In genomic region chr5:131389096-131389868, GRCh38 we compare ENCODE assay signal across 15 cellular contexts.
DNase-seq lines count a peak whose midpoint lies in the region; ATAC-seq lines count a peak whose summit lies in the region.
"Had no signal": no experiment of that assay in that cellular context is flagged by ENCODE, and none has a peak within 500 bp of the region (broad histone marks: within the 10 kb centered on the region; RNA-seq: fewer than 3 reads in every experiment).

No MANE protein-coding gene starts in this region.

- H2BK12ac ChIP-seq in trophoblast cell (ENCODE audit: low read length) = no peak overlapping the region

- H2AFZ ChIP-seq in trophoblast cell (ENCODE audit: insufficient read depth, low read length, poor library complexity) = no peak overlapping the region

- H3K27me3 Mint-ChIP-seq in activated naive CD4-positive, alpha-beta T cell treated with anti-CD3 and anti-CD28 coated beads, Interleukin-2, amount 10 ng/mL, durations not matched to agents 7 days and 5 days = no peaks in the 10 kb centered on the region

- peaks cover 70% of the 10 kb centered on the region for H3K4me1 Mint-ChIP-seq in activated naive CD4-positive, alpha-beta T cell treated with anti-CD3 and anti-CD28 coated beads, Interleukin-2, amount 10 ng/mL, durations not matched to agents 7 days and 5 days

- no peaks in the 10 kb centered on the region for H3K9me3 Mint-ChIP-seq in activated naive CD4-positive, alpha-beta T cell treated with anti-CD3 and anti-CD28 coated beads, Interleukin-2, amount 10 ng/mL, durations not matched to agents 7 days and 5 days
- H3K9me3 Mint-ChIP-seq: H9 had no signal

- no peak overlapping the region for H4K91ac ChIP-seq in trophoblast cell (ENCODE audit: low read depth, low read length)

- no peak overlapping the region for H3K18ac ChIP-seq in trophoblast cell (ENCODE audit: low read length)

- no peak for DNase-seq in activated naive CD4-positive, alpha-beta T cell treated with anti-CD3 and anti-CD28 coated beads, Interleukin-2, amount 10 ng/mL, durations not matched to agents 7 days and 5 days
- no peak for DNase-seq in activated naive CD4-positive, alpha-beta T cell treated with Interleukin-2 at 50 U/mL for 16 hours
- DNase-seq in activated naive CD4-positive, alpha-beta T cell treated with anti-CD3 and anti-CD28 coated beads, Interleukin-2, amount 50 U/mL, for 16 hours = peak; percentile 33
- no peak for DNase-seq in stimulated activated naive CD8-positive, alpha-beta T cell treated with anti-CD3 and anti-CD28 coated beads, Interleukin-15, Interleukin-2, amounts not matched to agents 100 U/mL and 50 U/mL, for 24 hours
- no peak for DNase-seq in NCI-H1417 (lab: John Stamatoyannopoulos, UW)
- no peak for DNase-seq in trophoblast cell
- DNase-seq: H9, mesendoderm, MV-4-11, NCI-H526, psoas muscle, SHP77, tibial artery had no signal

- no peak overlapping the region for H3K4me3 Mint-ChIP-seq in activated naive CD4-positive, alpha-beta T cell treated with anti-CD3 and anti-CD28 coated beads, Interleukin-2, amount 10 ng/mL, durations not matched to agents 7 days and 5 days
- H3K4me3 Mint-ChIP-seq: H9 had no signal

- CTCF ChIA-PET in activated naive CD4-positive, alpha-beta T cell treated with anti-CD3 and anti-CD28 coated beads, Interleukin-2, amount 10 ng/mL, durations not matched to agents 7 days and 5 days (lab: Charles Lee) = no interaction called here

- peaks cover 8 to 11% of the 10 kb centered on the region in 2 experiments for H3K36me3 ChIP-seq in trophoblast cell (ENCODE audit: control insufficient read depth in 1 of 2, insufficient read depth in 2 of 2, low read length in 2 of 2)

- no CpG with 5 or more reads among the region's 4 CpGs for WGBS in trophoblast cell (ENCODE audit: extremely low coverage, insufficient coverage, insufficient read length)

- no peak overlapping the region for H3K9ac ChIP-seq in trophoblast cell (ENCODE audit: low read length)

- H4K8ac ChIP-seq in trophoblast cell (ENCODE audit: low read depth, low read length) = no peak overlapping the region

- peak overlapping the region; percentile 76 for H3K27ac Mint-ChIP-seq in activated naive CD4-positive, alpha-beta T cell treated with anti-CD3 and anti-CD28 coated beads, Interleukin-2, amount 10 ng/mL, durations not matched to agents 7 days and 5 days

- no peak overlapping the region for H3K14ac ChIP-seq in trophoblast cell (ENCODE audit: low read length)

- no peak overlapping the region for H2BK120ac ChIP-seq in trophoblast cell (ENCODE audit: insufficient read depth, low read length, poor library complexity)

- no peak overlapping the region for H3K27ac ChIP-seq in trophoblast cell (ENCODE audit: low read depth, low read length)
- H3K27ac ChIP-seq: psoas muscle, tibial artery had no signal

- H3K36me3 Mint-ChIP-seq in activated naive CD4-positive, alpha-beta T cell treated with anti-CD3 and anti-CD28 coated beads, Interleukin-2, amount 10 ng/mL, durations not matched to agents 7 days and 5 days = peaks cover 71% of the 10 kb centered on the region

- no peak overlapping the region for H3K23ac ChIP-seq in trophoblast cell (ENCODE audit: low read length)

- no peak overlapping the region for H2AK5ac ChIP-seq in trophoblast cell (ENCODE audit: low read length)

- no peaks in the 10 kb centered on the region for H3K79me1 ChIP-seq in trophoblast cell (ENCODE audit: low read length)

- H3K4ac ChIP-seq in trophoblast cell (ENCODE audit: low read depth, low read length) = no peak overlapping the region

- ATAC-seq in HG02678 (IDR thresholded peaks at IDR 0.05; ENCODE audit: unreplicated experiment) (peak; percentile 46), HG03280 (IDR thresholded peaks at IDR 0.05; ENCODE audit: unreplicated experiment) (no peak)
- peak; percentile 47 for ATAC-seq in stimulated activated naive CD8-positive, alpha-beta T cell treated with anti-CD3 and anti-CD28 coated beads, Interleukin-15, Interleukin-2, amounts not matched to agents 100 U/mL and 50 U/mL, for 24 hours
- ATAC-seq: psoas muscle had no signal

- no peak overlapping the region for H3K4me2 ChIP-seq in trophoblast cell (ENCODE audit: low read length)

- H4K12ac ChIP-seq in trophoblast cell (ENCODE audit: low read depth, low read length) = no peak overlapping the region

- H3K4me3 ChIP-seq in trophoblast cell (ENCODE audit: low read depth, low read length) = no peak overlapping the region
- H3K4me3 ChIP-seq: psoas muscle, tibial artery had no signal

- no peak overlapping the region for H2BK5ac ChIP-seq in trophoblast cell (ENCODE audit: low read depth, low read length, poor library complexity)

- H3K27me3 ChIP-seq in trophoblast cell (ENCODE audit: insufficient read depth, low read length) = no peaks in the 10 kb centered on the region
- H3K27me3 ChIP-seq: tibial artery had no signal

- no peaks in the 10 kb centered on the region for H3K9me3 ChIP-seq in trophoblast cell (ENCODE audit: insufficient read depth, low read depth, low read length)
- H3K9me3 ChIP-seq: psoas muscle, tibial artery had no signal

- H3K79me2 ChIP-seq in trophoblast cell (ENCODE audit: control insufficient read depth, insufficient read depth, low read length, poor library complexity) = no peaks in the 10 kb centered on the region

- no peaks in the 10 kb centered on the region for H3K4me1 ChIP-seq in trophoblast cell (ENCODE audit: control insufficient read depth in 1 of 2, insufficient read depth in 2 of 2, low read length in 2 of 2)
- H3K4me1 ChIP-seq: psoas muscle had no signal
